In the genomic region with DNA sequence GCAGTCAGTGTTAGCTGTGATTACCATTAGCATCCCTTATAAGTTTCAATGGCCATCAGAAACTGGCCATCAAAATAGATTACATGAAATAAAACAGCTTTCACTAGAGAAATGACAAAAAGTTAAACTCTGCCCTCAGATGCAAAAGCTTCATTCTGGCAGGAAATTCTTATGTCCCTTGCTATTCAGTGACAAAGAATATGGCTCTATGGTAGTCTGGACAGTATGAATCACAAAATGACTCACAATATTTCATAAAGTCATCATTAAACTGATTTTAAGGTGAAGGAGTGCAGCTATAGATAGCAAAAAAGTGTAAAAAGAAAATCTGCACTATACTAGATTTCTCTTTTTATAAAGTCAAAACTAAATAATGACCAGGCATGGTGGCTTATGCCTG, we compare ENCODE assay signal across 14 cellular contexts. TPM values are rescaled to one million over a fixed set of nuclear protein-coding genes. Genes with fewer than 3 reads are reported as not detected.
DNase-seq lines count a peak whose midpoint lies in the region; ATAC-seq, FAIRE-seq and TF ChIP-seq lines count a peak whose summit lies in the region.
"Had no signal": no experiment of that assay in that cellular context is flagged by ENCODE, and none has a peak within 500 bp of the region (broad histone marks: within the 10 kb centered on the region; RNA-seq: fewer than 3 reads in every experiment).

No MANE protein-coding gene starts in this region.

- no peaks in the 10 kb centered on the region for H3K9me2 ChIP-seq in PC-3 (replicated peaks; ENCODE audit: low read length)

- DNase-seq in A549 (ENCODE audit: low read depth in 1 of 2, low spot score in 1 of 2) (peak; percentile 24 to 36), PC-3 (peak; percentile 61), epithelial cell of esophagus (ENCODE audit: low read depth) (peak; percentile 59), coronary artery (ENCODE audit: low spot score) (no peak), mesenteric fat pad (ENCODE audit: low spot score) (no peak)
- DNase-seq in naive thymus-derived CD8-positive, alpha-beta T cell: no peak
- DNase-seq: effector memory CD4-positive, alpha-beta T cell; midbrain; stimulated activated naive B cell treated with anti-CD40 and anti-IgM and Interleukin-4, amounts not matched to agents 10 μg/mL and 1 μg/mL and 100 μg/mL, for 72 hours; upper lobe of right lung had no signal

- no peak overlapping the region for H2AFZ ChIP-seq in PC-3 (ENCODE audit: low read length)

- H3K4me2 ChIP-seq in A549 (peak overlapping the region; percentile 72), PC-3 (ENCODE audit: low read length) (peak overlapping the region; percentile 71)

- no peaks in the 10 kb centered on the region for H3K79me2 ChIP-seq in PC-3 (ENCODE audit: low read length)

- H3K4me3 ChIP-seq in A549 (no peak overlapping the region), PC-3 (ENCODE audit: low read length) (peak overlapping the region; percentile 42), epithelial cell of esophagus (ENCODE audit: low read length) (no peak overlapping the region), coronary artery (no peak overlapping the region)
- H3K4me3 ChIP-seq: cardiac muscle cell, K562, upper lobe of right lung had no signal

- no peak for TF ChIP-seq POLR2A in A549 (IDR thresholded peaks at IDR 0.05; ENCODE audit: low read length)

- no peaks in the 10 kb centered on the region for H3K9me3 Mint-ChIP-seq in naive thymus-derived CD8-positive, alpha-beta T cell

- BruUV-seq in PC-3 (replicated peaks; lab: Mats Ljungman, UMichigan): TSS peak; percentile 34

- TF ChIP-seq EP300 in A549 (IDR thresholded peaks at IDR 0.05): no peak

- intact Hi-C loops in PC-3 (cut with micrococcal nuclease): no loop called here

- no peak for TF ChIP-seq RAD21 in A549 (conservative IDR thresholded peaks at IDR 0.05 in 1 of 2, IDR thresholded peaks at IDR 0.05 in 1 of 2)

- H3K4me3 Mint-ChIP-seq in naive thymus-derived CD8-positive, alpha-beta T cell: no peak overlapping the region
- H3K4me3 Mint-ChIP-seq: stimulated activated naive B cell treated with anti-CD40 and anti-IgM and Interleukin-4, amounts not matched to agents 10 μg/mL and 1 μg/mL and 100 μg/mL, for 72 hours had no signal

- ATAC-seq in A549: peak; percentile 54 to 57; a peak in 4 of 6 replicates
- peak; percentile 31 for ATAC-seq in GM21619 (IDR thresholded peaks at IDR 0.05; ENCODE audit: unreplicated experiment)
- ATAC-seq in PC-3: peak; percentile 41
- ATAC-seq in GM18867 (IDR thresholded peaks at IDR 0.05; ENCODE audit: unreplicated experiment): no peak
- no peak for ATAC-seq in naive thymus-derived CD8-positive, alpha-beta T cell
- ATAC-seq: stimulated activated naive B cell treated with anti-CD40 and anti-IgM and Interleukin-4, amounts not matched to agents 10 μg/mL and 1 μg/mL and 100 μg/mL, for 72 hours; upper lobe of right lung had no signal

- H3K9ac ChIP-seq in PC-3 (ENCODE audit: low read length): peak overlapping the region; percentile 77

- H3K4me1 ChIP-seq in A549: peaks cover 72% of the 10 kb centered on the region
- H3K4me1 ChIP-seq in PC-3 (ENCODE audit: insufficient read depth, low read length): peaks cover 68% of the 10 kb centered on the region
- H3K4me1 ChIP-seq: upper lobe of right lung had no signal

- no peaks in the 10 kb centered on the region for H3K27me3 ChIP-seq in PC-3 (ENCODE audit: low read length)
- H3K27me3 ChIP-seq: cardiac muscle cell, upper lobe of right lung had no signal

- TF ChIP-seq CTCF in A549 (IDR thresholded peaks at IDR 0.05) (no peak), PC-3 (conservative IDR thresholded peaks at IDR 0.05; ENCODE audit: low read depth, low read length) (no peak), epithelial cell of esophagus (IDR thresholded peaks at IDR 0.05; ENCODE audit: insufficient read depth, low read depth, low read length, missing control alignments) (no peak), coronary artery (IDR thresholded peaks at IDR 0.05) (no peak)

- H4K20me1 ChIP-seq in PC-3 (ENCODE audit: low read length): no peaks in the 10 kb centered on the region

- H3K4me1 Mint-ChIP-seq in naive thymus-derived CD8-positive, alpha-beta T cell: peaks cover 0 to 3% (median 0%) of the 10 kb centered on the region in 4 donors

- POLR2A ChIA-PET in A549 (lab: Yijun Ruan, JAX) (interaction anchor here (1.0 kb wide), 1 partner anchor 10 kb away, joined by 12 read pairs; no protein-coding TSS in a partner anchor), PC-3 (lab: Charles Lee; ENCODE audit: unreplicated experiment) (interaction anchor here (0.6 to 0.9 kb wide), 2 partner anchors 37 to 51 kb away, joined by 3 to 7 read pairs; no protein-coding TSS in a partner anchor)
- POLR2A ChIA-PET in naive thymus-derived CD8-positive, alpha-beta T cell (lab: Charles Lee): no interaction called here

- no peak overlapping the region for H3K27ac Mint-ChIP-seq in naive thymus-derived CD8-positive, alpha-beta T cell
- H3K27ac Mint-ChIP-seq: stimulated activated naive B cell treated with anti-CD40 and anti-IgM and Interleukin-4, amounts not matched to agents 10 μg/mL and 1 μg/mL and 100 μg/mL, for 72 hours had no signal

- no peaks in the 10 kb centered on the region for H3K36me3 ChIP-seq in PC-3 (ENCODE audit: low read depth, low read length)
- H3K36me3 ChIP-seq: cardiac muscle cell had no signal

- peaks cover 9% of the 10 kb centered on the region for H3F3A ChIP-seq in PC-3 (ENCODE audit: low read length, unreplicated experiment)

- peak overlapping the region; percentile 72 to 81 for H3K27ac ChIP-seq in A549
- H3K27ac ChIP-seq in PC-3 (ENCODE audit: low read length): peak overlapping the region; percentile 98
- H3K27ac ChIP-seq in coronary artery: no peak overlapping the region
- H3K27ac ChIP-seq: cardiac muscle cell, upper lobe of right lung had no signal

- peaks cover 11 to 63% (median 30%) of the 10 kb centered on the region in 3 donors for H3K36me3 Mint-ChIP-seq in naive thymus-derived CD8-positive, alpha-beta T cell

- CTCF ChIA-PET in A549 (lab: Yijun Ruan, JAX): no interaction called here
- CTCF ChIA-PET in PC-3 (lab: Charles Lee): no interaction called here

- no peaks in the 10 kb centered on the region for H3K27me3 Mint-ChIP-seq in naive thymus-derived CD8-positive, alpha-beta T cell
- H3K27me3 Mint-ChIP-seq: stimulated activated naive B cell treated with anti-CD40 and anti-IgM and Interleukin-4, amounts not matched to agents 10 μg/mL and 1 μg/mL and 100 μg/mL, for 72 hours had no signal

- FAIRE-seq in A549 (lab: Jason Lieb, UNC): no peak

- no peaks in the 10 kb centered on the region for H3K9me3 ChIP-seq in A549
- no peaks in the 10 kb centered on the region for H3K9me3 ChIP-seq in PC-3 (ENCODE audit: low read length)
- H3K9me3 ChIP-seq: upper lobe of right lung had no signal

TF ChIP-seq in A549, 52 proteins besides CTCF, POLR2A, EP300 and RAD21:
- TF ChIP-seq, protein P1, sequence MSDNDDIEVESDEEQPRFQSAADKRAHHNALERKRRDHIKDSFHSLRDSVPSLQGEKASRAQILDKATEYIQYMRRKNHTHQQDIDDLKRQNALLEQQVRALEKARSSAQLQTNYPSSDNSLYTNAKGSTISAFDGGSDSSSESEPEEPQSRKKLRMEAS (IDR thresholded peaks at IDR 0.05): no peak
- TF ChIP-seq JUNB (IDR thresholded peaks at IDR 0.05): 0 out of 2 replicates have a peak, but pooled peaks have one; percentile 60
- TF ChIP-seq FOSL2 (IDR thresholded peaks at IDR 0.05): peak; percentile 68
- TF ChIP-seq FOSL2 (CRISPR knock-in tag; IDR thresholded peaks at IDR 0.05): peak; percentile 82
- TF ChIP-seq, protein P2, sequence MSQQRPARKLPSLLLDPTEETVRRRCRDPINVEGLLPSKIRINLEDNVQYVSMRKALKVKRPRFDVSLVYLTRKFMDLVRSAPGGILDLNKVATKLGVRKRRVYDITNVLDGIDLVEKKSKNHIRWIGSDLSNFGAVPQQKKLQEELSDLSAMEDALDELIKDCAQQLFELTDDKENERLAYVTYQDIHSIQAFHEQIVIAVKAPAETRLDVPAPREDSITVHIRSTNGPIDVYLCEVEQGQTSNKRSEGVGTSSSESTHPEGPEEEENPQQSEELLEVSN (IDR thresholded peaks at IDR 0.05; ENCODE audit: borderline replicate concordance, low read depth): no peak
TF ChIP-seq in A549: peak in this region for 2.

RNA-seq across cellular contexts. Expression of a gene that starts 43.4 kb away (rescaled TPM):
- polyA plus RNA-seq in A549 (2011; rRNA removed) (11.7 and 14.7 TPM in 2 replicates), A549 (2017; fragmentation: RNase III; extraction: RNeasy Plus Mini Kit Qiagen cat#74134 plus additional on column Dnase treatment) (6.3 to 6.5 TPM (median 6.5 TPM) in 3 replicates)
- 2.9 and 3.0 TPM in 2 replicates for polyA plus RNA-seq in A549 (2012; cell fraction: cytosol; rRNA removed)
- 2.6 and 5.7 TPM in 2 replicates for polyA plus RNA-seq in A549 (2012; cell fraction: nucleus; rRNA removed)
- polyA minus RNA-seq in A549 (2011; rRNA and poly(A)+ RNA removed): 9.0 and 12.6 TPM in 2 replicates
- total RNA-seq in PC-3 (2014; rRNA removed) (6.0 and 6.5 TPM in 2 replicates), mesenteric fat pad (8.9 TPM)
- total RNA-seq in naive thymus-derived CD8-positive, alpha-beta T cell: 10 to 100 TPM; 39.6 to 42.4 TPM
- 10 to 100 TPM in 1 of 3 donors, 1 to 10 TPM in 2; 5.3 to 10.8 (median 6.1) TPM for polyA plus RNA-seq in naive thymus-derived CD8-positive, alpha-beta T cell

RNA-seq across cellular contexts. Expression of a gene that starts 51.3 kb away (rescaled TPM):
- polyA plus RNA-seq in A549 (2011; rRNA removed) (16.0 and 24.5 TPM in 2 replicates), A549 (2017; fragmentation: RNase III; extraction: RNeasy Plus Mini Kit Qiagen cat#74134 plus additional on column Dnase treatment) (8.0 to 8.8 TPM (median 8.1 TPM) in 3 replicates)
- 2.0 and 2.5 TPM in 2 replicates for polyA plus RNA-seq in A549 (2012; cell fraction: cytosol; rRNA removed)
- polyA plus RNA-seq in A549 (2012; cell fraction: nucleus; rRNA removed): 2.7 and 5.1 TPM in 2 replicates
- 7.9 and 8.1 TPM in 2 replicates for polyA minus RNA-seq in A549 (2011; rRNA and poly(A)+ RNA removed)
- total RNA-seq in PC-3 (2014; rRNA removed) (8.1 and 10.1 TPM in 2 replicates), mesenteric fat pad (16.8 TPM)
- 10 to 100 TPM; 11.2 to 12.9 TPM for total RNA-seq in naive thymus-derived CD8-positive, alpha-beta T cell
- polyA plus RNA-seq in naive thymus-derived CD8-positive, alpha-beta T cell: 1 to 10 TPM in 1 of 3 donors, under 1 TPM in 2; 0.72 to 1.9 (median 0.97) TPM

Comparison
In these comparisons a context has a peak if more than half of its experiments do, and no peak if none do; other contexts are left out.
1. ATAC-seq: peak in A549 (2 of 2), GM21619 (single experiment) and PC-3 (single experiment); none in GM18867 (single experiment) and naive thymus-derived CD8-positive, alpha-beta T cell (0 of 2).
2. DNase-seq: peak in A549 (2 of 2), PC-3 (single experiment) and epithelial cell of esophagus (single experiment); none in coronary artery (single experiment), naive thymus-derived CD8-positive, alpha-beta T cell (0 of 10) and mesenteric fat pad (single experiment).
3. H3K27ac ChIP-seq: peak in A549 (2 of 2) and PC-3 (single experiment); none in coronary artery (0 of 2).